10 cellular contexts compared by ENCODE assay signal in genomic region chr1:228213917-228214808, GRCh38. TPM values are rescaled to one million over a fixed set of nuclear protein-coding genes. Genes with fewer than 3 reads are reported as not detected.
DNase-seq lines count a peak whose midpoint lies in the region; ATAC-seq and TF ChIP-seq lines count a peak whose summit lies in the region.
"Had no signal": no experiment of that assay in that cellular context is flagged by ENCODE, and none has a peak within 500 bp of the region (broad histone marks: within the 10 kb centered on the region; RNA-seq: fewer than 3 reads in every experiment).

No MANE protein-coding gene starts in this region.

- H3K4me1 ChIP-seq in body of pancreas, result peaks cover 20% of the 10 kb centered on the region
- peaks cover 12 to 21% (median 17%) of the 10 kb centered on the region in 4 donors for H3K4me1 ChIP-seq in upper lobe of left lung

- H3K36me3 ChIP-seq in body of pancreas (replicated peaks in 1 of 2; ENCODE audit: insufficient read depth in 1 of 2, low read depth in 2 of 2) (no peaks in the 10 kb centered on the region), upper lobe of left lung (peaks cover 0 to 33% (median 11%) of the 10 kb centered on the region in 4 donors)

- H3K9me3 ChIP-seq in body of pancreas (no peaks in the 10 kb centered on the region), upper lobe of left lung (no peaks in the 10 kb centered on the region)

- ATAC-seq in body of pancreas (peak; percentile 1), upper lobe of left lung (ENCODE audit: low FRiP score in 2 of 2) (no peak), HG02840 (IDR thresholded peaks at IDR 0.05; ENCODE audit: low FRiP score, unreplicated experiment) (no peak)

- no peak for TF ChIP-seq CTCF in body of pancreas (IDR thresholded peaks at IDR 0.05)
- no peak for TF ChIP-seq CTCF in upper lobe of left lung (IDR thresholded peaks at IDR 0.05)

- H3K27ac ChIP-seq in body of pancreas, result peak overlapping the region in 1 of 4 donors; percentile 13
- H3K27ac ChIP-seq in upper lobe of left lung, result peak overlapping the region in 3 of 4 donors; percentile 71 to 80 (median 74)
- H3K27ac ChIP-seq: GM23248 had no signal

- TF ChIP-seq EP300 in upper lobe of left lung (IDR thresholded peaks at IDR 0.05), result no peak

- CTCF ChIA-PET in activated naive CD4-positive, alpha-beta T cell treated with anti-CD3 and anti-CD28 coated beads for 36 hours (lab: Charles Lee), result interaction anchor here (0.6 to 1.5 kb wide), 6 partner anchors 13 to 249 kb away, joined by 3 to 4 read pairs (median 3); no protein-coding TSS in a partner anchor

- H3K36me3 Mint-ChIP-seq in activated naive CD4-positive, alpha-beta T cell treated with anti-CD3 and anti-CD28 coated beads for 36 hours (ENCODE audit: low read depth), result no peaks in the 10 kb centered on the region
- H3K36me3 Mint-ChIP-seq: activated naive CD4-positive, alpha-beta T cell treated with anti-CD3 and anti-CD28 coated beads, Interleukin-2, amount 50 U/mL, for 72 hours had no signal

- H3K4me3 Mint-ChIP-seq in activated naive CD4-positive, alpha-beta T cell treated with anti-CD3 and anti-CD28 coated beads for 36 hours, result peak overlapping the region; percentile 62

- no peaks in the 10 kb centered on the region for H3K27me3 Mint-ChIP-seq in activated naive CD4-positive, alpha-beta T cell treated with anti-CD3 and anti-CD28 coated beads for 36 hours (ENCODE audit: low read depth)

- WGBS in body of pancreas, 2 donors, result 34 to 52% methylated on average over 28 to 45 of the region's 48 CpGs
- 18 to 40% methylated on average over 21 to 31 of the region's 48 CpGs for WGBS in upper lobe of left lung, 2 donors

- no peak for TF ChIP-seq POLR2A in body of pancreas (IDR thresholded peaks at IDR 0.05)
- no peak for TF ChIP-seq POLR2A in upper lobe of left lung (IDR thresholded peaks at IDR 0.05)

- peaks cover 0 to under 1% of the 10 kb centered on the region in 2 donors for H3K27me3 ChIP-seq in body of pancreas
- no peaks in the 10 kb centered on the region for H3K27me3 ChIP-seq in upper lobe of left lung

- no peaks in the 10 kb centered on the region for H3K4me1 Mint-ChIP-seq in activated naive CD4-positive, alpha-beta T cell treated with anti-CD3 and anti-CD28 coated beads for 36 hours (ENCODE audit: low read depth)

- H3K27ac Mint-ChIP-seq in activated naive CD4-positive, alpha-beta T cell treated with anti-CD3 and anti-CD28 coated beads for 36 hours, result no peak overlapping the region

- no peak for DNase-seq in activated naive CD4-positive, alpha-beta T cell treated with anti-CD3 and anti-CD28 coated beads for 36 hours
- DNase-seq in activated naive CD4-positive, alpha-beta T cell treated with anti-CD3 and anti-CD28 coated beads, Interleukin-2, amount 50 U/mL, for 16 hours, result no peak
- DNase-seq in body of pancreas (no peak), left kidney (ENCODE audit: low read depth, low spot score) (peak; percentile 18), upper lobe of left lung (peak in 1 of 2 donors; percentile 86), NCI-H1105 treated with DMSO at 0.1 percent for 48 hours (lab: John Stamatoyannopoulos, UW) (no peak), GOT3 (lab: John Stamatoyannopoulos, UW) (no peak)

- intact Hi-C loops in activated naive CD4-positive, alpha-beta T cell treated with anti-CD3 and anti-CD28 coated beads for 36 hours (cut with micrococcal nuclease), result loop anchor here (1.0 to 5.0 kb wide), 7 partner anchors 48 to 301 kb away; partner anchors contain the start of gene TRIM11
- intact Hi-C loops in body of pancreas (cut with DNase I), result no loop called here

- no peaks in the 10 kb centered on the region for H3K9me3 Mint-ChIP-seq in activated naive CD4-positive, alpha-beta T cell treated with anti-CD3 and anti-CD28 coated beads for 36 hours
- H3K9me3 Mint-ChIP-seq: activated naive CD4-positive, alpha-beta T cell treated with anti-CD3 and anti-CD28 coated beads, Interleukin-2, amount 50 U/mL, for 72 hours had no signal

- H3K4me3 ChIP-seq in body of pancreas (peak overlapping the region in 1 of 2 donors; percentile 7), upper lobe of left lung (peak overlapping the region; percentile 41 to 76 (median 61))

RNA-seq across cellular contexts. Expression of gene OBSCN, which starts 6.3 kb away (rescaled TPM):
- total RNA-seq in activated naive CD4-positive, alpha-beta T cell treated with anti-CD3 and anti-CD28 coated beads for 36 hours, result 10 to 100 TPM; 11.5 to 13.5 TPM
- total RNA-seq in body of pancreas (10 to 100 TPM; 14.5 to 34.9 TPM), upper lobe of left lung (100 to 1,000 TPM in 1 of 6 donors, 10 to 100 TPM in 5; 15.7 to 160 (median 47.0) TPM)

RNA-seq across cellular contexts. Expression of gene IBA57, which starts 48.6 kb away (rescaled TPM):
- 1 to 10 TPM; 4.9 to 5.5 TPM for total RNA-seq in activated naive CD4-positive, alpha-beta T cell treated with anti-CD3 and anti-CD28 coated beads for 36 hours
- total RNA-seq in body of pancreas (10 to 100 TPM in 1 of 2 donors, 1 to 10 TPM in 1; 4.7 to 13.5 TPM), upper lobe of left lung (10 to 100 TPM in 4 of 6 donors, 1 to 10 TPM in 2; 6.1 to 19.3 (median 13.9) TPM)
